ENCODE assay signal across 29 cellular contexts in the genomic region with DNA sequence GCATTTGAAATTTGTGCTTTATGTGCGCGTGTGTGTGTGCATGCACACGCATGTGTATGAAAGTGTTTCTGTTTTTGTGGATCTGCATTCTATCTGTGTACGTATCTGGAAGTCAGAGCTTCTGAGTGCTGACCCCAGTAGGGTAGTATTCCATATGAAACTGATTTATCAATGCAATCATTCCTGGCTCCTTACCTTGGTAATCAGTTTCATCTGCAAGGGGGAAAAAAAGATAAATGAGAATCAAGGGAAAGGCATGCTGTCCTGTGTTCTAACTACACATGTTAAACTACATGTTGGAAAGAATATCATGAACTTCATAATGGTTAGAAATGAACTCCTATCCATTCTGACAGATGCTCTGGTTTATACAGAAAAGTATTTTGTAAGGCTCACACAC.
"Had no signal": no experiment of that assay in that cellular context is flagged by ENCODE, and none has a peak within 500 bp of the region (broad histone marks: within the 10 kb centered on the region; RNA-seq: fewer than 3 reads in every experiment).

No MANE protein-coding gene starts in this region.

- H3K27me3 ChIP-seq: breast epithelium, gastroesophageal sphincter, hepatocyte, right atrium auricular region, stomach, thyroid gland, upper lobe of left lung, vagina had no signal

- H3K36me3 ChIP-seq: breast epithelium, gastroesophageal sphincter, left ventricle myocardium inferior, right atrium auricular region, stomach, thyroid gland, upper lobe of left lung, vagina had no signal

- DNase-seq: activated CD4-positive, alpha-beta memory T cell treated with anti-CD3 and anti-CD28 coated beads, Interleukin-2, amount 10 ng/mL, durations not matched to agents 7 days and 5 days; activated CD4-positive, alpha-beta T cell treated with anti-CD3 and anti-CD28 coated beads for 1 hour; activated CD4-positive, alpha-beta T cell treated with anti-CD3 and anti-CD28 coated beads, Interleukin-2, amount 10 ng/mL, durations not matched to agents 7 days and 5 days; activated CD8-positive, alpha-beta memory T cell treated with anti-CD3 and anti-CD28 coated beads, Interleukin-2, amount 50 U/mL, for 48 hours; activated gamma-delta T cell treated with Interleukin-2 at 50 U/mL for 16 hours; activated naive CD8-positive, alpha-beta T cell treated with anti-CD3 and anti-CD28 coated beads, Interleukin-2, amount 50 U/mL, for 24 hours; activated T-cell treated with anti-CD3 and anti-CD28 coated beads, Interleukin-2, amount 50 U/mL, for 24 hours; amygdala; central memory CD4-positive, alpha-beta T cell; islet precursor cell; left ventricle myocardium inferior; mesendoderm; stimulated activated CD4-positive, alpha-beta T cell treated with anti-CD3 and anti-CD28 coated beads, Interleukin-1b, Interleukin-23, amount 100 ng/mL, for 48 hours; stimulated activated naive B cell treated with anti-CD40 and anti-IgM and Interleukin-4, amounts not matched to agents 10 μg/mL and 1 μg/mL and 100 μg/mL, for 72 hours; stomach; thyroid gland; upper lobe of left lung had no signal

- FAIRE-seq: endothelial cell of umbilical vein had no signal

- H3K27me3 Mint-ChIP-seq: activated CD4-positive, alpha-beta memory T cell treated with anti-CD3 and anti-CD28 coated beads, Interleukin-2, amount 10 ng/mL, durations not matched to agents 7 days and 5 days; activated CD4-positive, alpha-beta T cell treated with anti-CD3 and anti-CD28 coated beads, Interleukin-2, amount 10 ng/mL, durations not matched to agents 7 days and 5 days; activated naive CD4-positive, alpha-beta T cell treated with anti-CD3 and anti-CD28 coated beads, Interleukin-2, amount 50 U/mL, for 24 hours; activated naive CD8-positive, alpha-beta T cell treated with anti-CD3 and anti-CD28 coated beads, Interleukin-2, amount 50 U/mL, for 24 hours; activated T-cell treated with anti-CD3 and anti-CD28 coated beads, Interleukin-2, amount 50 U/mL, for 24 hours; activated T-helper 17 cell treated with anti-CD3 and anti-CD28 coated beads, Interleukin-2, amount 50 U/mL, for 72 hours; natural killer cell treated with Interleukin-12 subunit alpha and Interleukin-12 subunit beta and Interleukin-15 and Interleukin-18, amount 100 ng/mL, for 72 hours; stimulated activated naive B cell treated with anti-CD40 and anti-IgM and Interleukin-4, amounts not matched to agents 10 μg/mL and 1 μg/mL and 100 μg/mL, for 72 hours had no signal

- H3K4me1 Mint-ChIP-seq: activated CD4-positive, alpha-beta memory T cell treated with anti-CD3 and anti-CD28 coated beads, Interleukin-2, amount 10 ng/mL, durations not matched to agents 7 days and 5 days; activated CD4-positive, alpha-beta T cell treated with anti-CD3 and anti-CD28 coated beads, Interleukin-2, amount 10 ng/mL, durations not matched to agents 7 days and 5 days; activated naive CD4-positive, alpha-beta T cell treated with anti-CD3 and anti-CD28 coated beads, Interleukin-2, amount 50 U/mL, for 24 hours; activated naive CD8-positive, alpha-beta T cell treated with anti-CD3 and anti-CD28 coated beads, Interleukin-2, amount 50 U/mL, for 24 hours; activated T-helper 17 cell treated with anti-CD3 and anti-CD28 coated beads, Interleukin-2, amount 50 U/mL, for 72 hours; stimulated activated naive B cell treated with anti-CD40 and anti-IgM and Interleukin-4, amounts not matched to agents 10 μg/mL and 1 μg/mL and 100 μg/mL, for 72 hours had no signal

- H3K4me3 ChIP-seq: breast epithelium, gastroesophageal sphincter, hepatocyte, left ventricle myocardium inferior, lung, right atrium auricular region, smooth muscle cell, thyroid gland, vagina had no signal

- H3K4me3 Mint-ChIP-seq: activated CD4-positive, alpha-beta memory T cell treated with anti-CD3 and anti-CD28 coated beads, Interleukin-2, amount 10 ng/mL, durations not matched to agents 7 days and 5 days; activated CD4-positive, alpha-beta T cell treated with anti-CD3 and anti-CD28 coated beads, Interleukin-2, amount 10 ng/mL, durations not matched to agents 7 days and 5 days; activated naive CD4-positive, alpha-beta T cell treated with anti-CD3 and anti-CD28 coated beads, Interleukin-2, amount 50 U/mL, for 24 hours; activated naive CD8-positive, alpha-beta T cell treated with anti-CD3 and anti-CD28 coated beads, Interleukin-2, amount 50 U/mL, for 24 hours; activated T-cell treated with anti-CD3 and anti-CD28 coated beads, Interleukin-2, amount 50 U/mL, for 24 hours; activated T-helper 17 cell treated with anti-CD3 and anti-CD28 coated beads, Interleukin-2, amount 50 U/mL, for 72 hours; natural killer cell treated with Interleukin-12 subunit alpha and Interleukin-12 subunit beta and Interleukin-15 and Interleukin-18, amount 100 ng/mL, for 72 hours; stimulated activated naive B cell treated with anti-CD40 and anti-IgM and Interleukin-4, amounts not matched to agents 10 μg/mL and 1 μg/mL and 100 μg/mL, for 72 hours; WTC11 had no signal

- H3K9me3 Mint-ChIP-seq: activated naive CD4-positive, alpha-beta T cell treated with anti-CD3 and anti-CD28 coated beads, Interleukin-2, amount 50 U/mL, for 24 hours; stimulated activated naive B cell treated with anti-CD40 and anti-IgM and Interleukin-4, amounts not matched to agents 10 μg/mL and 1 μg/mL and 100 μg/mL, for 72 hours; WTC11 had no signal

- H3K9me3 ChIP-seq: breast epithelium, gastroesophageal sphincter, left ventricle myocardium inferior, right atrium auricular region, stomach, thyroid gland, upper lobe of left lung, vagina had no signal

- H3K36me3 Mint-ChIP-seq: activated naive CD4-positive, alpha-beta T cell treated with anti-CD3 and anti-CD28 coated beads, Interleukin-2, amount 50 U/mL, for 24 hours; natural killer cell treated with Interleukin-12 subunit alpha and Interleukin-12 subunit beta and Interleukin-15 and Interleukin-18, amount 100 ng/mL, for 72 hours; stimulated activated naive B cell treated with anti-CD40 and anti-IgM and Interleukin-4, amounts not matched to agents 10 μg/mL and 1 μg/mL and 100 μg/mL, for 72 hours; WTC11 had no signal

- ATAC-seq: activated naive CD8-positive, alpha-beta T cell treated with anti-CD3 and anti-CD28 coated beads, Interleukin-2, amount 50 U/mL, for 24 hours; activated T-helper 17 cell treated with anti-CD3 and anti-CD28 coated beads, Interleukin-2, amount 50 U/mL, for 72 hours; gastroesophageal sphincter; natural killer cell treated with Interleukin-12 subunit alpha and Interleukin-12 subunit beta and Interleukin-15 and Interleukin-18, amount 100 ng/mL, for 72 hours; stimulated activated naive B cell treated with anti-CD40 and anti-IgM and Interleukin-4, amounts not matched to agents 10 μg/mL and 1 μg/mL and 100 μg/mL, for 72 hours had no signal
